Comparison of ENCODE assay signal across 8 cellular contexts in genomic region chr1:206182368-206183317, GRCh38. TPM values are rescaled to one million over a fixed set of nuclear protein-coding genes. Genes with fewer than 3 reads are reported as not detected.
DNase-seq lines count a peak whose midpoint lies in the region; ATAC-seq and TF ChIP-seq lines count a peak whose summit lies in the region.
"Not testable (repeated sequence)": the region's sequence is repeated elsewhere in the genome, so short reads cannot be mapped to it uniquely, and the experiment has no call there.

No MANE protein-coding gene starts in this region.

- dilution Hi-C loops in mammary epithelial cell (cut with HindIII; ENCODE audit: low sequenced_read_pairs): not testable (repeated sequence)

- H3K9me3 Mint-ChIP-seq in activated CD8-positive, alpha-beta T cell treated with anti-CD3 and anti-CD28 coated beads for 36 hours: not testable (repeated sequence)

- not testable (repeated sequence) for H3K4me2 ChIP-seq in mammary epithelial cell (ENCODE audit: insufficient read depth, low read depth, low read length)

- not testable (repeated sequence) for H2AFZ ChIP-seq in mammary epithelial cell (ENCODE audit: low read depth, low read length)

- H3K27me3 ChIP-seq in RWPE2 (ENCODE audit: insufficient read depth, poor library complexity, severe bottlenecking); mammary epithelial cell (ENCODE audit: insufficient read depth, low read length): not testable (repeated sequence)

- H3K4me1 ChIP-seq in RWPE2 (ENCODE audit: insufficient read depth, poor library complexity, severe bottlenecking); mammary epithelial cell (ENCODE audit: insufficient read depth, low read length): not testable (repeated sequence)

- H3K9ac ChIP-seq in mammary epithelial cell (ENCODE audit: insufficient read depth, low read length): not testable (repeated sequence)

- H3K36me3 ChIP-seq in RWPE2 (ENCODE audit: low read depth); mammary epithelial cell (ENCODE audit: insufficient read depth, low read length): not testable (repeated sequence)

- CTCF ChIA-PET in activated CD8-positive, alpha-beta T cell treated with anti-CD3 and anti-CD28 coated beads for 36 hours (lab: Charles Lee); mammary epithelial cell (lab: Charles Lee; ENCODE audit: low non-redundant PET): not testable (repeated sequence)

- not testable (repeated sequence) for H3K79me2 ChIP-seq in mammary epithelial cell (ENCODE audit: insufficient read depth, low read length)

- H3K9me3 ChIP-seq in RWPE2 (ENCODE audit: severe bottlenecking); mammary epithelial cell (replicated peaks; ENCODE audit: insufficient read depth, low read length): not testable (repeated sequence)

- H4K20me1 ChIP-seq in mammary epithelial cell (ENCODE audit: insufficient read depth, low read length): not testable (repeated sequence)

- intact Hi-C loops in activated CD8-positive, alpha-beta T cell treated with anti-CD3 and anti-CD28 coated beads for 36 hours (cut with micrococcal nuclease); mammary epithelial cell (cut with micrococcal nuclease): not testable (repeated sequence)

- H3K4me1 Mint-ChIP-seq in activated CD8-positive, alpha-beta T cell treated with anti-CD3 and anti-CD28 coated beads for 36 hours (ENCODE audit: low read depth): not testable (repeated sequence)

- POLR2A ChIA-PET in activated CD8-positive, alpha-beta T cell treated with anti-CD3 and anti-CD28 coated beads for 36 hours (lab: Charles Lee): not testable (repeated sequence)

- peak; percentile 64 for ATAC-seq in RWPE2 (ENCODE audit: low read depth)
- peak; percentile 82 for ATAC-seq in activated CD8-positive, alpha-beta T cell treated with anti-CD3 and anti-CD28 coated beads for 36 hours
- peak; percentile 87 for ATAC-seq in stimulated activated naive CD8-positive, alpha-beta T cell treated with anti-CD3 and anti-CD28 coated beads, Interleukin-15, Interleukin-2, amounts not matched to agents 100 U/mL and 50 U/mL, for 24 hours

- not testable (repeated sequence) for TF ChIP-seq CTCF in RWPE2 (IDR thresholded peaks at IDR 0.05; ENCODE audit: poor library complexity, severe bottlenecking); activated CD8-positive, alpha-beta T cell treated with anti-CD3 and anti-CD28 coated beads for 36 hours (IDR thresholded peaks at IDR 0.05); mammary epithelial cell (conservative IDR thresholded peaks at IDR 0.05 in 1 of 2, IDR thresholded peaks at IDR 0.05 in 1 of 2; ENCODE audit: extremely low read depth in 1 of 2, insufficient read depth in 1 of 2, low read depth in 1 of 2, low read length in 2 of 2); fibroblast of mammary gland (conservative IDR thresholded peaks at IDR 0.05; ENCODE audit: control insufficient read depth, insufficient read depth, low read depth, low read length)

- not testable (repeated sequence) for H3K36me3 Mint-ChIP-seq in activated CD8-positive, alpha-beta T cell treated with anti-CD3 and anti-CD28 coated beads for 36 hours (ENCODE audit: low read depth)

- not testable (repeated sequence) for H3K4me3 ChIP-seq in RWPE2 (ENCODE audit: severe bottlenecking); mammary epithelial cell (replicated peaks in 1 of 3; ENCODE audit: insufficient read depth in 1 of 3, low read depth in 2 of 3, low read length in 3 of 3); fibroblast of mammary gland (ENCODE audit: control insufficient read depth, low read depth, low read length)

- H3K27me3 Mint-ChIP-seq in activated CD8-positive, alpha-beta T cell treated with anti-CD3 and anti-CD28 coated beads for 36 hours: not testable (repeated sequence)

- DNase-seq in EH (ENCODE audit: low read depth) (peak; percentile 58), M059J (ENCODE audit: low read depth) (peak; percentile 52), mammary epithelial cell (peak; percentile 1), fibroblast of mammary gland (ENCODE audit: low read depth) (peak; percentile 44), lung microvascular endothelial cell (ENCODE audit: low read depth in 2 of 2) (peak; percentile 25 to 30)
- not testable (repeated sequence) for DNase-seq in RWPE2 (ENCODE audit: low spot score); activated CD8-positive, alpha-beta T cell treated with anti-CD3 and anti-CD28 coated beads for 36 hours; stimulated activated naive CD8-positive, alpha-beta T cell treated with anti-CD3 and anti-CD28 coated beads, Interleukin-15, Interleukin-2, amounts not matched to agents 100 U/mL and 50 U/mL, for 24 hours

- H3K27ac ChIP-seq in RWPE2 (ENCODE audit: poor library complexity, severe bottlenecking); mammary epithelial cell (ENCODE audit: insufficient read depth, low read depth, low read length): not testable (repeated sequence)

- in situ Hi-C loops in mammary epithelial cell (cut with MboI; ENCODE audit: low sequenced_read_pairs in 2 of 2): not testable (repeated sequence)

- 63% methylated on average over 2 of the region's 6 CpGs for WGBS in mammary epithelial cell (ENCODE audit: low coverage, missing lambda C conversion rate)

- not testable (repeated sequence) for H3K4me3 Mint-ChIP-seq in activated CD8-positive, alpha-beta T cell treated with anti-CD3 and anti-CD28 coated beads for 36 hours

- H3K27ac Mint-ChIP-seq in activated CD8-positive, alpha-beta T cell treated with anti-CD3 and anti-CD28 coated beads for 36 hours: not testable (repeated sequence)

- TSS peak; percentile 46 for BruUV-seq in mammary epithelial cell (replicated peaks; lab: Mats Ljungman, UMichigan)

RNA-seq across cellular contexts. Expression of gene FAM72A, which starts 20.0 kb away (rescaled TPM):
- 9.1 and 13.3 TPM in 2 replicates for total RNA-seq in M059J (2014; rRNA removed; shearing (Covaris generic))
- 10 to 100 TPM; 27.0 to 31.9 TPM for total RNA-seq in activated CD8-positive, alpha-beta T cell treated with anti-CD3 and anti-CD28 coated beads for 36 hours
- total RNA-seq in mammary epithelial cell: 1 to 10 TPM; 1.5 to 7.4 TPM
- 5.2 TPM for polyA plus RNA-seq in mammary epithelial cell
- 3.2 TPM for polyA minus RNA-seq in mammary epithelial cell
- total RNA-seq in lung microvascular endothelial cell: 3.0 and 3.7 TPM in 2 replicates

RNA-seq across cellular contexts. Expression of gene SRGAP2, which starts 20.7 kb away (rescaled TPM):
- total RNA-seq in M059J (2014; rRNA removed; shearing (Covaris generic)): 38.8 and 69.6 TPM in 2 replicates
- total RNA-seq in activated CD8-positive, alpha-beta T cell treated with anti-CD3 and anti-CD28 coated beads for 36 hours: 10 to 100 TPM; 39.5 to 43.4 TPM
- total RNA-seq in mammary epithelial cell (10 to 100 TPM; 47.0 to 59.7 TPM), lung microvascular endothelial cell (40.3 and 77.0 TPM in 2 replicates)
- polyA plus RNA-seq in mammary epithelial cell: 7.1 TPM
- 65.7 TPM for polyA minus RNA-seq in mammary epithelial cell
